28 cellular contexts compared by ENCODE assay signal in the genomic region with DNA sequence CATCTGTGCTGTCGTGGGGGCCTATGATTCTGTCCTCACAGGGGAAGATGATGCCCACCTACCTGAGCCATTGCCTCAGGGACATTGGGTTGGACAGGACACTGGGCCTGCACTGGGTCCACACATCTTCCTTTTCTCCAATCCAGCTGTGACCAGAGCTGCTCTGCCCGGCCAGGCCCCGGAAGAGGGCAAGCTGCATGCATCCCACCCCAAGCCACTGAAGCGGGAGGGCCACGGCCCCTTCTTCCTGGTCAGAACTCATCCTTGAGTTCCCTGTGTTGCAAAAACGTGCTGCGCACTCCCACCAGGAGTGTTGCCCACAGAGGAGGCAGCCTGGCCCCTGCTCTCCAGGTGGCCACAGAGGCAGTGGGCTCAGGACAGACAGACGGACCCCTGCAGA. TPM values are rescaled to one million over a fixed set of nuclear protein-coding genes. Genes with fewer than 3 reads are reported as not detected.
DNase-seq lines count a peak whose midpoint lies in the region; ATAC-seq, FAIRE-seq and TF ChIP-seq lines count a peak whose summit lies in the region.
"Had no signal": no experiment of that assay in that cellular context is flagged by ENCODE, and none has a peak within 500 bp of the region (broad histone marks: within the 10 kb centered on the region; RNA-seq: fewer than 3 reads in every experiment).

No MANE protein-coding gene starts in this region.

- no peak overlapping the region for H3K9ac ChIP-seq in kidney (ENCODE audit: low read length in 2 of 2)

- H3K4me3 ChIP-seq in left ventricle myocardium inferior = no peak overlapping the region
- no peak overlapping the region for H3K4me3 ChIP-seq in kidney (ENCODE audit: low read length in 2 of 2)
- H3K4me3 ChIP-seq: GM12878, GM23338, PC-9 had no signal

- H3K36me3 ChIP-seq in left ventricle myocardium inferior (no peaks in the 10 kb centered on the region), kidney (ENCODE audit: control insufficient read depth in 1 of 2, insufficient read depth in 2 of 2, low read length in 2 of 2) (no peaks in the 10 kb centered on the region)

- H3K4me1 Mint-ChIP-seq in immature natural killer cell = peaks cover 2 to 8% of the 10 kb centered on the region in 2 donors

- H3K36me3 Mint-ChIP-seq in immature natural killer cell = no peaks in the 10 kb centered on the region

- ATAC-seq in Right ventricle myocardium superior (ENCODE audit: poor library complexity) = no peak
- no peak for ATAC-seq in sciatic nerve
- no peak for ATAC-seq in HG02840 (IDR thresholded peaks at IDR 0.05; ENCODE audit: low FRiP score, unreplicated experiment)
- ATAC-seq: GM12878, GM23338, HepG2 had no signal

- peaks cover 0 to 2% (median 0%) of the 10 kb centered on the region in 6 donors for H3K9me3 Mint-ChIP-seq in immature natural killer cell
- H3K9me3 Mint-ChIP-seq: CD4-positive, alpha-beta T cell; GM23338 had no signal

- no peak overlapping the region for H3K27ac Mint-ChIP-seq in immature natural killer cell
- H3K27ac Mint-ChIP-seq: CD4-positive, alpha-beta T cell; GM23338 had no signal

- H3K27ac ChIP-seq in left ventricle myocardium inferior (replicated peaks) (no peak overlapping the region), kidney (ENCODE audit: low read depth in 2 of 2, low read length in 2 of 2) (no peak overlapping the region)
- H3K27ac ChIP-seq: HL-60, PC-9 had no signal

- H3K9me3 ChIP-seq in left ventricle myocardium inferior (replicated peaks) = no peaks in the 10 kb centered on the region
- H3K9me3 ChIP-seq in kidney (ENCODE audit: control insufficient read depth in 1 of 2, low read length in 2 of 2) = no peaks in the 10 kb centered on the region
- H3K9me3 ChIP-seq: Caco-2 had no signal

- TF ChIP-seq CTCF in left ventricle myocardium inferior (IDR thresholded peaks at IDR 0.05; ENCODE audit: borderline replicate concordance) (no peak), kidney (IDR thresholded peaks at IDR 0.05; ENCODE audit: borderline replicate concordance, extremely low read depth, insufficient read depth) (no peak)

- intact Hi-C loops in left ventricle myocardium inferior (cut with micrococcal nuclease) (no loop called here), Right ventricle myocardium superior (cut with DNase I) (no loop called here), kidney (cut with DNase I) (no loop called here), sciatic nerve (cut with DNase I) (no loop called here)

- H3K27me3 Mint-ChIP-seq in immature natural killer cell (ENCODE audit: low read depth in 3 of 3) = peaks cover 1 to 4% (median 2%) of the 10 kb centered on the region in 3 donors

- peaks cover 48% of the 10 kb centered on the region for H3K27me3 ChIP-seq in left ventricle myocardium inferior (ENCODE audit: low read depth)

- DNase-seq in left ventricle myocardium inferior (peak; percentile 2), Right ventricle myocardium superior (no peak), kidney (peak; percentile 24), sciatic nerve (ENCODE audit: low spot score) (peak; percentile 51), immature natural killer cell (no peak), NCI-H524 (lab: John Stamatoyannopoulos, UW) (no peak)
- DNase-seq: Caco-2; CD4-positive, alpha-beta T cell; DMS 273 treated with DMSO at 0.1 percent for 48 hours; DMS79 treated with DMSO at 0.1 percent for 48 hours; HCEC 1CT; KBM-7; MM.1S; NCI-H1048; NCI-H1417 treated with DMSO at 0.1 percent for 48 hours; NCI-H187; NCI-H2107; NCI-H510A; NCI-H748 treated with DMSO at 0.1 percent for 48 hours; PC-9; RPMI8226; SIG-M5 had no signal

- FAIRE-seq in kidney (lab: Jason Lieb, UNC) = no peak
- FAIRE-seq: GM12878, HepG2 had no signal

- no peaks in the 10 kb centered on the region for H3K4me1 ChIP-seq in left ventricle myocardium inferior
- peaks cover 0 to 2% of the 10 kb centered on the region in 2 donors for H3K4me1 ChIP-seq in kidney (ENCODE audit: control insufficient read depth in 1 of 2, insufficient read depth in 1 of 2, low read depth in 1 of 2, low read length in 2 of 2)
- H3K4me1 ChIP-seq: Caco-2 had no signal

- no peak overlapping the region for H3K4me3 Mint-ChIP-seq in immature natural killer cell
- H3K4me3 Mint-ChIP-seq: CD4-positive, alpha-beta T cell; GM23338 had no signal

RNA-seq across cellular contexts. Expression of a gene that starts 38.2 kb away (rescaled TPM):
- total RNA-seq in left ventricle myocardium inferior (0.11 TPM), Right ventricle myocardium superior (not detected), kidney (0.19 TPM), sciatic nerve (not detected)
- polyA plus RNA-seq in kidney (ENCODE audit: insufficient read depth, low read depth, low replicate concordance) (not detected), immature natural killer cell (not detected)
- total RNA-seq: GM12878, HepG2 had no signal
- polyA plus RNA-seq: BJ, GM12878, GM23338, HepG2 had no signal

RNA-seq across cellular contexts. Expression of a gene that starts 52.1 kb away (rescaled TPM):
- 15.2 TPM for total RNA-seq in left ventricle myocardium inferior
- total RNA-seq in Right ventricle myocardium superior = 11.3 TPM
- total RNA-seq in kidney = 1.7 TPM
- polyA plus RNA-seq in kidney (ENCODE audit: insufficient read depth, low read depth, low replicate concordance) = 4.1 TPM
- 0.49 TPM for total RNA-seq in sciatic nerve
- 10 to 100 TPM in 1 of 3 donors, 1 to 10 TPM in 2; 2.9 to 10.3 (median 3.3) TPM for polyA plus RNA-seq in immature natural killer cell
- total RNA-seq: HepG2 had no signal
- polyA plus RNA-seq: HepG2 had no signal

Comparison
In these comparisons a context has a peak if more than half of its experiments do, and no peak if none do; other contexts are left out.
1. DNase-seq: peak in left ventricle myocardium inferior (single experiment), kidney (single experiment) and sciatic nerve (single experiment); none in Right ventricle myocardium superior (single experiment), immature natural killer cell (0 of 3) and NCI-H524 (0 of 2).